Comparison of ENCODE assay signal across 31 cellular contexts in genomic region chr13:55566779-55567178, GRCh38.
"Had no signal": no experiment of that assay in that cellular context is flagged by ENCODE, and none has a peak within 500 bp of the region (broad histone marks: within the 10 kb centered on the region; RNA-seq: fewer than 3 reads in every experiment).

No MANE protein-coding gene starts in this region.

- H3K4me3 ChIP-seq: coronary artery, dorsolateral prefrontal cortex had no signal

- H3K27ac ChIP-seq: brain microvascular endothelial cell, coronary artery, dorsolateral prefrontal cortex, WERI-Rb-1 had no signal

- H3K9me3 Mint-ChIP-seq: activated CD4-positive, alpha-beta memory T cell treated with anti-CD3 and anti-CD28 coated beads for 36 hours; activated T-helper 1 cell treated with anti-CD3 and anti-CD28 coated beads, Interleukin-12 subunit alpha, Interleukin-12 subunit beta, Interleukin-2, Interleukin-4 antibody, amounts not matched to agents 30 ng/mL and 10 ng/mL and 1 ng/mL, durations not matched to agents 14 hours and 24 hours and 36 hours; dendritic cell treated with granulocyte-macrophage colony-stimulating factor and Interleukin-4, amounts not matched to agents 40 ng/mL and 50 ng/mL, for 4 days; endodermal cell had no signal

- H3K4me1 Mint-ChIP-seq: activated CD4-positive, alpha-beta T cell treated with anti-CD3 and anti-CD28 coated beads for 36 hours; activated CD4-positive, alpha-beta T cell treated with anti-CD3 and anti-CD28 coated beads, Interleukin-2, amount 10 ng/mL, durations not matched to agents 24 days and 14 days; activated CD8-positive, alpha-beta memory T cell treated with anti-CD3 and anti-CD28 coated beads, Interleukin-2, amount 10 ng/mL, durations not matched to agents 7 days and 5 days; activated naive CD4-positive, alpha-beta T cell treated with anti-CD3 and anti-CD28 coated beads, Interleukin-2, amount 10 ng/mL, durations not matched to agents 7 days and 5 days; central memory CD8-positive, alpha-beta T cell; T-helper 17 cell had no signal

- H3K36me3 ChIP-seq: brain microvascular endothelial cell, WERI-Rb-1 had no signal

- DNase-seq: activated CD4-positive, alpha-beta memory T cell treated with anti-CD3 and anti-CD28 coated beads for 36 hours; activated CD4-positive, alpha-beta T cell treated with anti-CD3 and anti-CD28 coated beads for 36 hours; activated CD4-positive, alpha-beta T cell treated with anti-CD3 and anti-CD28 coated beads, Interleukin-2, amount 10 ng/mL, durations not matched to agents 24 days and 14 days; activated CD4-positive, CD25-positive, alpha-beta regulatory T cell; activated CD4-positive, CD25-positive, alpha-beta regulatory T cell treated with anti-CD3 and anti-CD28 coated beads, Interleukin-2, amount 50 U/mL, for 72 hours; activated CD8-positive, alpha-beta memory T cell treated with anti-CD3 and anti-CD28 coated beads, Interleukin-2, amount 10 ng/mL, durations not matched to agents 7 days and 5 days; activated CD8-positive, alpha-beta memory T cell treated with anti-CD3 and anti-CD28 coated beads, Interleukin-2, amount 50 U/mL, for 4 hours; activated CD8-positive, alpha-beta T cell treated with anti-CD3 and anti-CD28 coated beads, Interleukin-2, amount 10 ng/mL, durations not matched to agents 7 days and 5 days; activated effector memory CD4-positive, alpha-beta T cell treated with anti-CD3 and anti-CD28 coated beads, Interleukin-2, amount 50 U/mL, for 16 hours; activated naive CD4-positive, alpha-beta T cell treated with anti-CD3 and anti-CD28 coated beads, Interleukin-2, amount 10 ng/mL, durations not matched to agents 7 days and 5 days; activated T-cell treated with anti-CD3 and anti-CD28 coated beads, Interleukin-2, amount 50 U/mL, for 1 hour; activated T-cell treated with anti-CD3 and anti-CD28 coated beads, Interleukin-2, amount 50 U/mL, for 48 hours; amniotic stem cell; anterior cingulate cortex; brain microvascular endothelial cell; dorsolateral prefrontal cortex; effector memory CD4-positive, alpha-beta T cell; endodermal cell; foreskin fibroblast; head of caudate nucleus; T-helper 17 cell; T1000; WERI-Rb-1 had no signal

- H3K27ac Mint-ChIP-seq: activated CD4-positive, alpha-beta memory T cell treated with anti-CD3 and anti-CD28 coated beads for 36 hours; activated CD4-positive, alpha-beta T cell treated with anti-CD3 and anti-CD28 coated beads for 36 hours; activated CD4-positive, alpha-beta T cell treated with anti-CD3 and anti-CD28 coated beads, Interleukin-2, amount 10 ng/mL, durations not matched to agents 24 days and 14 days; activated CD8-positive, alpha-beta memory T cell treated with anti-CD3 and anti-CD28 coated beads, Interleukin-2, amount 10 ng/mL, durations not matched to agents 7 days and 5 days; activated CD8-positive, alpha-beta T cell treated with anti-CD3 and anti-CD28 coated beads, Interleukin-2, amount 10 ng/mL, durations not matched to agents 7 days and 5 days; activated naive CD4-positive, alpha-beta T cell treated with anti-CD3 and anti-CD28 coated beads, Interleukin-2, amount 10 ng/mL, durations not matched to agents 7 days and 5 days; activated naive CD8-positive, alpha-beta T cell; activated T-helper 1 cell treated with anti-CD3 and anti-CD28 coated beads, Interleukin-12 subunit alpha, Interleukin-12 subunit beta, Interleukin-2, Interleukin-4 antibody, amounts not matched to agents 30 ng/mL and 10 ng/mL and 1 ng/mL, durations not matched to agents 14 hours and 24 hours and 36 hours; activated T-helper 2 cell treated with anti-CD3 and anti-CD28 coated beads, Interferon-gamma antibody, Interleukin-2, Interleukin-4, amounts not matched to agents 10 μg/mL and 5 μg/mL and 100 μg/mL, durations not matched to agents 14 hours and 24 hours and 36 hours; dendritic cell treated with granulocyte-macrophage colony-stimulating factor and Interleukin-4, amounts not matched to agents 40 ng/mL and 50 ng/mL, for 4 days; endodermal cell; T-helper 17 cell; T-helper 2 cell treated with Interferon-gamma antibody and Interleukin-4, amounts not matched to agents 5 μg/mL and 100 μg/mL, for 36 hours had no signal

- H3K4me3 Mint-ChIP-seq: activated CD4-positive, alpha-beta memory T cell treated with anti-CD3 and anti-CD28 coated beads for 36 hours; activated CD4-positive, alpha-beta T cell treated with anti-CD3 and anti-CD28 coated beads for 36 hours; activated CD4-positive, alpha-beta T cell treated with anti-CD3 and anti-CD28 coated beads, Interleukin-2, amount 10 ng/mL, durations not matched to agents 24 days and 14 days; activated CD8-positive, alpha-beta memory T cell treated with anti-CD3 and anti-CD28 coated beads, Interleukin-2, amount 10 ng/mL, durations not matched to agents 7 days and 5 days; activated CD8-positive, alpha-beta T cell treated with anti-CD3 and anti-CD28 coated beads, Interleukin-2, amount 10 ng/mL, durations not matched to agents 7 days and 5 days; activated naive CD4-positive, alpha-beta T cell treated with anti-CD3 and anti-CD28 coated beads, Interleukin-2, amount 10 ng/mL, durations not matched to agents 7 days and 5 days; activated naive CD8-positive, alpha-beta T cell; activated T-helper 1 cell treated with anti-CD3 and anti-CD28 coated beads, Interleukin-12 subunit alpha, Interleukin-12 subunit beta, Interleukin-2, Interleukin-4 antibody, amounts not matched to agents 30 ng/mL and 10 ng/mL and 1 ng/mL, durations not matched to agents 14 hours and 24 hours and 36 hours; central memory CD8-positive, alpha-beta T cell; dendritic cell treated with granulocyte-macrophage colony-stimulating factor and Interleukin-4, amounts not matched to agents 40 ng/mL and 50 ng/mL, for 4 days; endodermal cell; T-helper 17 cell; T-helper 2 cell treated with Interferon-gamma antibody and Interleukin-4, amounts not matched to agents 5 μg/mL and 100 μg/mL, for 36 hours had no signal

- H3K27me3 ChIP-seq: brain microvascular endothelial cell, dorsolateral prefrontal cortex had no signal

- H3K36me3 Mint-ChIP-seq: activated CD4-positive, alpha-beta memory T cell treated with anti-CD3 and anti-CD28 coated beads for 36 hours; activated CD8-positive, alpha-beta memory T cell treated with anti-CD3 and anti-CD28 coated beads, Interleukin-2, amount 10 ng/mL, durations not matched to agents 7 days and 5 days; activated naive CD4-positive, alpha-beta T cell treated with anti-CD3 and anti-CD28 coated beads, Interleukin-2, amount 10 ng/mL, durations not matched to agents 7 days and 5 days; activated naive CD8-positive, alpha-beta T cell had no signal

- ATAC-seq: activated CD4-positive, alpha-beta T cell treated with anti-CD3 and anti-CD28 coated beads for 36 hours; activated CD8-positive, alpha-beta memory T cell treated with anti-CD3 and anti-CD28 coated beads, Interleukin-2, amount 10 ng/mL, durations not matched to agents 7 days and 5 days; activated CD8-positive, alpha-beta T cell treated with anti-CD3 and anti-CD28 coated beads, Interleukin-2, amount 10 ng/mL, durations not matched to agents 7 days and 5 days; esophagus mucosa; T-helper 17 cell had no signal

- H3K27me3 Mint-ChIP-seq: activated CD4-positive, alpha-beta memory T cell treated with anti-CD3 and anti-CD28 coated beads for 36 hours; activated CD4-positive, alpha-beta T cell treated with anti-CD3 and anti-CD28 coated beads for 36 hours; activated CD4-positive, alpha-beta T cell treated with anti-CD3 and anti-CD28 coated beads, Interleukin-2, amount 10 ng/mL, durations not matched to agents 24 days and 14 days; activated CD8-positive, alpha-beta memory T cell treated with anti-CD3 and anti-CD28 coated beads, Interleukin-2, amount 10 ng/mL, durations not matched to agents 7 days and 5 days; activated naive CD4-positive, alpha-beta T cell treated with anti-CD3 and anti-CD28 coated beads, Interleukin-2, amount 10 ng/mL, durations not matched to agents 7 days and 5 days; activated naive CD8-positive, alpha-beta T cell; central memory CD8-positive, alpha-beta T cell; dendritic cell treated with granulocyte-macrophage colony-stimulating factor and Interleukin-4, amounts not matched to agents 40 ng/mL and 50 ng/mL, for 4 days; T-helper 17 cell had no signal
